ENCODE assay signal across 20 cellular contexts in the genomic region with DNA sequence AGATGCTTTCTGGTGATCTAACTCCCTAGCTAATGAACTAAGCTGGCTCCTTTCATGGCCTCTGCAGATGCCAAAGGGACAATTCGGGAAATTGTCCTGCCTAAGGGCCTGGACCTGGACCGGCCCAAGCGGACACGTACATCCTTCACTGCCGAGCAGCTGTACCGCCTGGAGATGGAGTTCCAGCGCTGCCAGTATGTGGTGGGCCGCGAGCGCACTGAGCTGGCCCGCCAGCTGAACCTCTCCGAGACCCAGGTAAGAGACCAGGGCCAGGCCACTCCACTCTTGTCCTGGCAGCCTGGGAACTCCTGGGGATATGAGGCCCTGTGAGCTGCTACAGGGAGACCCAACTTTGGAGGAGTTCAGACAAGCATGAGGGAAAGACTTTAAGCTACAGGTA. TPM values are rescaled to one million over a fixed set of nuclear protein-coding genes. Genes with fewer than 3 reads are reported as not detected.
A peak's percentile ranks its signal among the peaks of the same experiment; 100 is the strongest.
DNase-seq lines count a peak whose midpoint lies in the region; ATAC-seq and TF ChIP-seq lines count a peak whose summit lies in the region.
"Had no signal": no experiment of that assay in that cellular context is flagged by ENCODE, and none has a peak within 500 bp of the region (broad histone marks: within the 10 kb centered on the region; RNA-seq: fewer than 3 reads in every experiment).

No MANE protein-coding gene starts in this region.

- H3K4me3 Mint-ChIP-seq in natural killer cell (no peak overlapping the region), endodermal cell (no peak overlapping the region)
- H3K4me3 Mint-ChIP-seq in natural killer cell treated with Interleukin-12 subunit alpha and Interleukin-12 subunit beta and Interleukin-15 and Interleukin-18, amount 100 ng/mL, for 72 hours = no peak overlapping the region

- no peak overlapping the region for H3K27ac ChIP-seq in endodermal cell (ENCODE audit: low read depth, low read length)
- H3K27ac ChIP-seq: HL-60 had no signal

- no peaks in the 10 kb centered on the region for H3K9me3 ChIP-seq in endodermal cell (ENCODE audit: control insufficient read depth, low read length)

- DNase-seq in natural killer cell = peak; percentile 10
- no peak for DNase-seq in natural killer cell treated with Interleukin-12 subunit alpha and Interleukin-12 subunit beta and Interleukin-15 and Interleukin-18, amount 100 ng/mL, for 72 hours (ENCODE audit: low spot score)
- DNase-seq in endodermal cell = peak; percentile 35
- peak; percentile 54 for DNase-seq in posterior vena cava (ENCODE audit: low spot score)
- DNase-seq: ACHN, AML-193, Caco-2, DMS153, HCEC 1CT, NCI-H1417 treated with DMSO at 0.1 percent for 48 hours, NCI-H2029 treated with DMSO at 0.1 percent for 48 hours, NCI-H2171 treated with DMSO at 0.1 percent for 48 hours, NCI-H748 treated with DMSO at 0.1 percent for 48 hours, RPMI8226, SIG-M5 had no signal

- peaks cover 19% of the 10 kb centered on the region for H3K27me3 ChIP-seq in endodermal cell (ENCODE audit: control insufficient read depth, insufficient read depth, low read length, poor library complexity, severe bottlenecking)

- TF ChIP-seq CTCF in natural killer cell (IDR thresholded peaks at IDR 0.05) (no peak), endodermal cell (conservative IDR thresholded peaks at IDR 0.05) (no peak)

- H3K9ac ChIP-seq in endodermal cell (ENCODE audit: extremely low read depth, low read length, poor library complexity, severe bottlenecking) = no peak overlapping the region

- intact Hi-C loops in natural killer cell (cut with micrococcal nuclease) = loop anchor here (2.0 kb wide), 1 partner anchor 60 kb away; no protein-coding TSS in a partner anchor
- intact Hi-C loops in posterior vena cava (cut with DNase I) = loop anchor here in 1 of 2 donors (5.0 kb wide), 1 partner anchor 49 kb away; no protein-coding TSS in a partner anchor

- peaks cover 16 to 20% of the 10 kb centered on the region in 2 donors for H3K27me3 Mint-ChIP-seq in natural killer cell (ENCODE audit: low read depth in 2 of 2)
- peaks cover 14 to 16% of the 10 kb centered on the region in 2 donors for H3K27me3 Mint-ChIP-seq in natural killer cell treated with Interleukin-12 subunit alpha and Interleukin-12 subunit beta and Interleukin-15 and Interleukin-18, amount 100 ng/mL, for 72 hours
- H3K27me3 Mint-ChIP-seq in endodermal cell (ENCODE audit: insufficient read depth) = peaks cover 48% of the 10 kb centered on the region

- H3K27ac Mint-ChIP-seq in natural killer cell (no peak overlapping the region), endodermal cell (no peak overlapping the region)
- H3K27ac Mint-ChIP-seq in natural killer cell treated with Interleukin-12 subunit alpha and Interleukin-12 subunit beta and Interleukin-15 and Interleukin-18, amount 100 ng/mL, for 72 hours = peak overlapping the region in 1 of 2 donors; percentile 30

- H3K4me3 ChIP-seq in endodermal cell (ENCODE audit: low read length) = no peak overlapping the region

- H3K4me1 ChIP-seq in endodermal cell (ENCODE audit: control insufficient read depth, insufficient read depth, low read length) = no peaks in the 10 kb centered on the region

- no peaks in the 10 kb centered on the region for H3K36me3 ChIP-seq in endodermal cell (ENCODE audit: control insufficient read depth, insufficient read depth, low read length)

- no peak for ATAC-seq in natural killer cell
- no peak for ATAC-seq in natural killer cell treated with Interleukin-12 subunit alpha and Interleukin-12 subunit beta and Interleukin-15 and Interleukin-18, amount 100 ng/mL, for 72 hours
- no peak for ATAC-seq in GM21576 (IDR thresholded peaks at IDR 0.05; ENCODE audit: unreplicated experiment)
- no peak for ATAC-seq in GM21529 (IDR thresholded peaks at IDR 0.05; ENCODE audit: unreplicated experiment)
- ATAC-seq in HG02885 (IDR thresholded peaks at IDR 0.05; ENCODE audit: poor library complexity, unreplicated experiment) = no peak

- H3K36me3 Mint-ChIP-seq in natural killer cell (no peaks in the 10 kb centered on the region), endodermal cell (ENCODE audit: low read depth) (no peaks in the 10 kb centered on the region)
- no peaks in the 10 kb centered on the region for H3K36me3 Mint-ChIP-seq in natural killer cell treated with Interleukin-12 subunit alpha and Interleukin-12 subunit beta and Interleukin-15 and Interleukin-18, amount 100 ng/mL, for 72 hours

- H3K9me3 Mint-ChIP-seq in natural killer cell (no peaks in the 10 kb centered on the region), endodermal cell (no peaks in the 10 kb centered on the region)
- H3K9me3 Mint-ChIP-seq in natural killer cell treated with Interleukin-12 subunit alpha and Interleukin-12 subunit beta and Interleukin-15 and Interleukin-18, amount 100 ng/mL, for 72 hours = no peaks in the 10 kb centered on the region

- 90 to 96% methylated on average over 10 to 12 of the region's 12 CpGs for WGBS in endodermal cell (ENCODE audit: insufficient coverage in 1 of 2, insufficient read length in 1 of 2), 2 experiments

- H3K4me1 Mint-ChIP-seq in natural killer cell (no peaks in the 10 kb centered on the region), endodermal cell (peaks cover 15% of the 10 kb centered on the region)
- peaks cover 5 to 14% of the 10 kb centered on the region in 2 donors for H3K4me1 Mint-ChIP-seq in natural killer cell treated with Interleukin-12 subunit alpha and Interleukin-12 subunit beta and Interleukin-15 and Interleukin-18, amount 100 ng/mL, for 72 hours (ENCODE audit: low read depth in 2 of 2)

RNA-seq across cellular contexts. Expression of a gene that starts 14.7 kb away (rescaled TPM):
- total RNA-seq in natural killer cell (not detected), endodermal cell (not detected), posterior vena cava (1 to 10 TPM in 1 of 2 donors, under 1 TPM in 1; 0.48 to 1.4 TPM)
- total RNA-seq in natural killer cell treated with Interleukin-12 subunit alpha and Interleukin-12 subunit beta and Interleukin-15 and Interleukin-18, amount 100 ng/mL, for 72 hours = 1 to 10 TPM; 6.5 to 7.2 TPM
- polyA plus RNA-seq in endodermal cell (2013, experiment 1 of 2) = 1.1 TPM
- 0.79 TPM for polyA plus RNA-seq in endodermal cell (2013, experiment 2 of 2)

RNA-seq across cellular contexts. Expression of a gene that starts 20.7 kb away (rescaled TPM):
- total RNA-seq in natural killer cell = not detected
- 10 to 100 TPM in 1 of 2 donors, 1 to 10 TPM in 1; 8.4 to 15.8 TPM for total RNA-seq in natural killer cell treated with Interleukin-12 subunit alpha and Interleukin-12 subunit beta and Interleukin-15 and Interleukin-18, amount 100 ng/mL, for 72 hours
- under 1 TPM; 0.24 to 0.40 TPM for total RNA-seq in endodermal cell
- 0.68 TPM for polyA plus RNA-seq in endodermal cell (2013, experiment 1 of 2)
- polyA plus RNA-seq in endodermal cell (2013, experiment 2 of 2) = 0.58 TPM
- total RNA-seq in posterior vena cava = 1 to 10 TPM in 1 of 2 donors, under 1 TPM in 1; 0.57 to 1.4 TPM

RNA-seq across cellular contexts. Expression of a gene that starts 57.4 kb away (rescaled TPM):
- 1 to 10 TPM; 2.2 to 3.1 (median 2.5) TPM for total RNA-seq in natural killer cell
- under 1 TPM in 1 of 2 donors, not detected in 1; 0.88 TPM for total RNA-seq in natural killer cell treated with Interleukin-12 subunit alpha and Interleukin-12 subunit beta and Interleukin-15 and Interleukin-18, amount 100 ng/mL, for 72 hours
- total RNA-seq in endodermal cell = under 1 TPM; 0.24 to 0.97 TPM
- polyA plus RNA-seq in endodermal cell (2013, experiment 1 of 2) = 1.1 TPM
- 0.62 TPM for polyA plus RNA-seq in endodermal cell (2013, experiment 2 of 2)
- total RNA-seq in posterior vena cava = 1 to 10 TPM; 1.4 to 2.3 TPM
- total RNA-seq: NCI-H460 had no signal
